In the genomic region with DNA sequence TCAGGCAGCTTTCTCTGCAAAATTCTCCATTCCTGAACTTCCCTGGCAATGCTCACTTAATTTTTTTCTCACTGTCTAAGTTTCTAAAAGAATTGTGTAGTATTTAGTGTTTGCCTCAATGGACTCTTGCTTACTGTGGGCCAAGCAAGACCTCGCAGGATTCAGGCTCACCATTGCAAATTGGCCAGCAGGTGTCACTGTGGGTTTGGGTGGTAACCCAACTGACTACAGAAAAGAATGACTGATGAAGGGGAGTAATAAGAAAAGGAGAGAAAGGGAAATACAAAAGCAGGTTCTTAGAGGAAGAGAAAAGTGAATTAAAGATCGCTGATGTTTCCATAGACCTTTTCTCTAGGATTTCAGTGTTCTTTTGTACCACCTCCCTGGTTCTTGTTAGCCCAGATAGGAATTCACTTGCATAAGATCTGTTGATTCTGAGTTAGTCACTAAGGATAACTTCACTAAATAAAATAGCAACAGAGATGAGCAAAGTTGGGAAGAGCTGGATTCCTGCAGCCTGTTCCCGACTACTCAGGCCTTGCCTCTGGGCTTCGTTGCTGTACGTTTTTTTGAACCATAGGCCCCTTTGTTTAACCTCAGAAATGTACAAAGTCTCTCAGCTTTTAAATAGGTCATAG, we compare ENCODE assay signal across 8 cellular contexts.
DNase-seq lines count a peak whose midpoint lies in the region; ATAC-seq and TF ChIP-seq lines count a peak whose summit lies in the region.

No MANE protein-coding gene starts in this region.

- no peak overlapping the region for H3K4me3 Mint-ChIP-seq in activated CD4-positive, alpha-beta T cell treated with anti-CD3 and anti-CD28 coated beads, Interleukin-2, amount 10 ng/mL, durations not matched to agents 24 days and 14 days

- peaks cover 6% of the 10 kb centered on the region for H3K27me3 Mint-ChIP-seq in activated CD4-positive, alpha-beta T cell treated with anti-CD3 and anti-CD28 coated beads, Interleukin-2, amount 10 ng/mL, durations not matched to agents 24 days and 14 days

- H3K4me1 Mint-ChIP-seq in activated CD4-positive, alpha-beta T cell treated with anti-CD3 and anti-CD28 coated beads, Interleukin-2, amount 10 ng/mL, durations not matched to agents 24 days and 14 days: no peaks in the 10 kb centered on the region

- H3K27ac Mint-ChIP-seq in activated CD4-positive, alpha-beta T cell treated with anti-CD3 and anti-CD28 coated beads, Interleukin-2, amount 10 ng/mL, durations not matched to agents 24 days and 14 days: no peak overlapping the region

- no peaks in the 10 kb centered on the region for H3K9me3 Mint-ChIP-seq in activated CD4-positive, alpha-beta T cell treated with anti-CD3 and anti-CD28 coated beads, Interleukin-2, amount 10 ng/mL, durations not matched to agents 24 days and 14 days

- peak; percentile 89 for ATAC-seq in HG02885 (IDR thresholded peaks at IDR 0.05; ENCODE audit: poor library complexity, unreplicated experiment)

- peak; percentile 13 for DNase-seq in activated gamma-delta T cell treated with Interleukin-2 at 50 U/mL for 16 hours
- no peak for DNase-seq in activated gamma-delta T cell (lab: John Stamatoyannopoulos, UW)
- DNase-seq in NCI-H2029 (lab: John Stamatoyannopoulos, UW): peak; percentile 50
- DNase-seq in activated CD4-positive, alpha-beta T cell treated with anti-CD3 and anti-CD28 coated beads, Interleukin-2, amount 10 ng/mL, durations not matched to agents 24 days and 14 days: peak; percentile 83
- DNase-seq in epithelial cell of esophagus (ENCODE audit: low read depth): peak; percentile 80
- peak; percentile 87 for DNase-seq in midbrain (lab: John Stamatoyannopoulos, UW)
- peak; percentile 25 for DNase-seq in stimulated activated naive CD4-positive, alpha-beta T cell treated with Interleukin-2 at 50 U/mL for 16 hours (lab: John Stamatoyannopoulos, UW)

- intact Hi-C loops in activated CD4-positive, alpha-beta T cell treated with anti-CD3 and anti-CD28 coated beads, Interleukin-2, amount 10 ng/mL, durations not matched to agents 24 days and 14 days (cut with micrococcal nuclease): loop anchor here (5.0 kb wide), 1 partner anchor 638 kb away; no protein-coding TSS in a partner anchor

- no peaks in the 10 kb centered on the region for H3K36me3 Mint-ChIP-seq in activated CD4-positive, alpha-beta T cell treated with anti-CD3 and anti-CD28 coated beads, Interleukin-2, amount 10 ng/mL, durations not matched to agents 24 days and 14 days (ENCODE audit: low read depth)

- H3K4me3 ChIP-seq in epithelial cell of esophagus (ENCODE audit: low read length): no peak overlapping the region

- peak; percentile 97 for TF ChIP-seq CTCF in epithelial cell of esophagus (IDR thresholded peaks at IDR 0.05; ENCODE audit: insufficient read depth, low read depth, low read length, missing control alignments)
